ENCODE assay signal across 39 cellular contexts in the genomic region with DNA sequence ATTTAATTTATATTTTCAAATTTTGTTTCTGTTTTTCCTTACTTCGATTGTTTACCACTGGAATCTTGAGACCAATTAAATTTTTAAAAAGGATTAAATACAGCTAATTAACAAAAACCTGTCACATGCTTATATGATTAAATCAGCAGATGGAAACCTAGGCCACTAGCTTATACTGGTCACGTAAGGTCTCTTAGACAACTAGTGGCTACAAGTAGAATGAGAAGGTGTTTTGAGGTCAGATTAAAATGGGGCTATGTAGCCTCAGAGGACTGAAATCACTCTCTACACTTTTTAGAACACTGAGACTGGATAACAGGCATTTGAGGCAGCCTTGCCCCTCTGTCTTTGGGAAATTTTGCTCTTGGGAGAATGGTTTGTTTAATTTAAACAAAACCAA.
"Had no signal": no experiment of that assay in that cellular context is flagged by ENCODE, and none has a peak within 500 bp of the region (broad histone marks: within the 10 kb centered on the region; RNA-seq: fewer than 3 reads in every experiment).

No MANE protein-coding gene starts in this region.

- H3K4me1 ChIP-seq: adrenal gland, body of pancreas, breast epithelium, colonic mucosa, esophagus muscularis mucosa, foreskin keratinocyte, gastrocnemius medialis, heart left ventricle had no signal

- H3K27me3 ChIP-seq: body of pancreas, cardiac muscle cell, colonic mucosa, foreskin keratinocyte, gastrocnemius medialis had no signal

- H3K4me3 Mint-ChIP-seq: activated CD4-positive, alpha-beta memory T cell treated with anti-CD3 and anti-CD28 coated beads for 36 hours; activated CD4-positive, alpha-beta T cell treated with anti-CD3 and anti-CD28 coated beads for 36 hours; activated CD4-positive, alpha-beta T cell treated with anti-CD3 and anti-CD28 coated beads, Interleukin-2, amount 10 ng/mL, durations not matched to agents 24 days and 14 days; activated CD8-positive, alpha-beta memory T cell treated with anti-CD3 and anti-CD28 coated beads, Interleukin-2, amount 10 ng/mL, durations not matched to agents 7 days and 5 days; activated CD8-positive, alpha-beta T cell treated with anti-CD3 and anti-CD28 coated beads, Interleukin-2, amount 10 ng/mL, durations not matched to agents 7 days and 5 days; activated naive CD4-positive, alpha-beta T cell treated with anti-CD3 and anti-CD28 coated beads for 36 hours; activated naive CD4-positive, alpha-beta T cell treated with anti-CD3 and anti-CD28 coated beads, Interleukin-2, amount 50 U/mL, for 24 hours; activated naive CD8-positive, alpha-beta T cell treated with anti-CD3 and anti-CD28 coated beads for 36 hours; activated naive CD8-positive, alpha-beta T cell treated with anti-CD3 and anti-CD28 coated beads, Interleukin-2, amount 50 U/mL, for 24 hours; activated T-helper 1 cell treated with anti-CD3 and anti-CD28 coated beads, Interleukin-12 subunit alpha, Interleukin-12 subunit beta, Interleukin-2, Interleukin-4 antibody, amounts not matched to agents 30 ng/mL and 10 ng/mL and 1 ng/mL, durations not matched to agents 14 hours and 24 hours and 36 hours; dendritic cell treated with granulocyte-macrophage colony-stimulating factor and Interleukin-4, amounts not matched to agents 40 ng/mL and 50 ng/mL, for 4 days; T-cell; T-helper 1 cell treated with Interleukin-12 subunit alpha and Interleukin-12 subunit beta and Interleukin-4 antibody, amounts not matched to agents 30 μg/mL and 1 μg/mL, for 36 hours had no signal

- H3K9me3 ChIP-seq: adrenal gland, body of pancreas, breast epithelium, colonic mucosa, esophagus muscularis mucosa, gastrocnemius medialis had no signal

- H3K36me3 ChIP-seq: adrenal gland, breast epithelium, cardiac muscle cell, colonic mucosa, esophagus muscularis mucosa, gastrocnemius medialis, heart left ventricle, WERI-Rb-1 had no signal

- H3K9me3 Mint-ChIP-seq: activated CD4-positive, alpha-beta memory T cell treated with anti-CD3 and anti-CD28 coated beads for 36 hours; activated CD4-positive, alpha-beta T cell treated with anti-CD3 and anti-CD28 coated beads, Interleukin-2, amount 10 ng/mL, durations not matched to agents 24 days and 14 days; activated naive CD4-positive, alpha-beta T cell treated with anti-CD3 and anti-CD28 coated beads for 36 hours; activated naive CD4-positive, alpha-beta T cell treated with anti-CD3 and anti-CD28 coated beads, Interleukin-2, amount 50 U/mL, for 24 hours; activated naive CD8-positive, alpha-beta T cell treated with anti-CD3 and anti-CD28 coated beads for 36 hours; activated naive CD8-positive, alpha-beta T cell treated with anti-CD3 and anti-CD28 coated beads, Interleukin-2, amount 50 U/mL, for 24 hours; activated T-helper 1 cell treated with anti-CD3 and anti-CD28 coated beads, Interleukin-12 subunit alpha, Interleukin-12 subunit beta, Interleukin-2, Interleukin-4 antibody, amounts not matched to agents 30 ng/mL and 10 ng/mL and 1 ng/mL, durations not matched to agents 14 hours and 24 hours and 36 hours; activated T-helper 2 cell treated with anti-CD3 and anti-CD28 coated beads, Interferon-gamma antibody, Interleukin-2, Interleukin-4, amounts not matched to agents 10 μg/mL and 5 μg/mL and 100 μg/mL, durations not matched to agents 14 hours and 24 hours and 36 hours; dendritic cell treated with granulocyte-macrophage colony-stimulating factor and Interleukin-4, amounts not matched to agents 40 ng/mL and 50 ng/mL, for 4 days; T-cell; T-helper 1 cell treated with Interleukin-12 subunit alpha and Interleukin-12 subunit beta and Interleukin-4 antibody, amounts not matched to agents 30 μg/mL and 1 μg/mL, for 36 hours had no signal

- H3K4me1 Mint-ChIP-seq: activated CD4-positive, alpha-beta T cell treated with anti-CD3 and anti-CD28 coated beads for 36 hours; activated CD4-positive, alpha-beta T cell treated with anti-CD3 and anti-CD28 coated beads, Interleukin-2, amount 10 ng/mL, durations not matched to agents 24 days and 14 days; activated CD8-positive, alpha-beta memory T cell treated with anti-CD3 and anti-CD28 coated beads, Interleukin-2, amount 10 ng/mL, durations not matched to agents 7 days and 5 days; activated naive CD4-positive, alpha-beta T cell treated with anti-CD3 and anti-CD28 coated beads, Interleukin-2, amount 50 U/mL, for 24 hours; activated naive CD8-positive, alpha-beta T cell treated with anti-CD3 and anti-CD28 coated beads for 36 hours; activated naive CD8-positive, alpha-beta T cell treated with anti-CD3 and anti-CD28 coated beads, Interleukin-2, amount 50 U/mL, for 24 hours; T-cell had no signal

- H3K4me3 ChIP-seq: adrenal gland, body of pancreas, breast epithelium, cardiac muscle cell, colonic mucosa, dorsolateral prefrontal cortex, esophagus muscularis mucosa, gastrocnemius medialis, heart left ventricle had no signal

- H3K36me3 Mint-ChIP-seq: activated CD4-positive, alpha-beta memory T cell treated with anti-CD3 and anti-CD28 coated beads for 36 hours; activated CD8-positive, alpha-beta memory T cell treated with anti-CD3 and anti-CD28 coated beads, Interleukin-2, amount 10 ng/mL, durations not matched to agents 7 days and 5 days; activated naive CD4-positive, alpha-beta T cell treated with anti-CD3 and anti-CD28 coated beads, Interleukin-2, amount 50 U/mL, for 24 hours; activated naive CD8-positive, alpha-beta T cell treated with anti-CD3 and anti-CD28 coated beads for 36 hours; T-cell had no signal

- DNase-seq: activated CD4-positive, alpha-beta memory T cell treated with anti-CD3 and anti-CD28 coated beads for 36 hours; activated CD4-positive, alpha-beta T cell treated with anti-CD3 and anti-CD28 coated beads for 36 hours; activated CD4-positive, alpha-beta T cell treated with anti-CD3 and anti-CD28 coated beads, Interleukin-2, amount 10 ng/mL, durations not matched to agents 24 days and 14 days; activated CD4-positive, CD25-positive, alpha-beta regulatory T cell; activated CD4-positive, CD25-positive, alpha-beta regulatory T cell treated with anti-CD3 and anti-CD28 coated beads, Interleukin-2, amount 50 U/mL, for 72 hours; activated CD8-positive, alpha-beta memory T cell treated with anti-CD3 and anti-CD28 coated beads, Interleukin-2, amount 10 ng/mL, durations not matched to agents 7 days and 5 days; activated CD8-positive, alpha-beta memory T cell treated with anti-CD3 and anti-CD28 coated beads, Interleukin-2, amount 50 U/mL, for 4 hours; activated CD8-positive, alpha-beta T cell treated with anti-CD3 and anti-CD28 coated beads, Interleukin-2, amount 10 ng/mL, durations not matched to agents 7 days and 5 days; activated effector memory CD4-positive, alpha-beta T cell treated with anti-CD3 and anti-CD28 coated beads, Interleukin-2, amount 50 U/mL, for 16 hours; activated naive CD4-positive, alpha-beta T cell treated with anti-CD3 and anti-CD28 coated beads for 36 hours; activated naive CD8-positive, alpha-beta T cell treated with anti-CD3 and anti-CD28 coated beads for 36 hours; activated naive CD8-positive, alpha-beta T cell treated with anti-CD3 and anti-CD28 coated beads, Interleukin-2, amount 50 U/mL, for 24 hours; activated T-cell treated with anti-CD3 and anti-CD28 coated beads, Interleukin-2, amount 50 U/mL, for 1 hour; activated T-cell treated with anti-CD3 and anti-CD28 coated beads, Interleukin-2, amount 50 U/mL, for 48 hours; adrenal gland; amygdala; aorta; body of pancreas; central memory CD4-positive, alpha-beta T cell; cerebellar nuclear complex; colonic mucosa; dorsolateral prefrontal cortex; effector memory CD4-positive, alpha-beta T cell; erythroblast; foreskin keratinocyte; gastrocnemius medialis; glutamatergic neuron; heart left ventricle; T-cell; T-helper 9 cell; WERI-Rb-1 had no signal

- H3K27ac ChIP-seq: adrenal gland, body of pancreas, breast epithelium, cardiac muscle cell, colonic mucosa, dorsolateral prefrontal cortex, esophagus muscularis mucosa, foreskin keratinocyte, gastrocnemius medialis, heart left ventricle, WERI-Rb-1 had no signal

- ATAC-seq: activated CD4-positive, alpha-beta T cell treated with anti-CD3 and anti-CD28 coated beads for 36 hours; activated CD8-positive, alpha-beta memory T cell treated with anti-CD3 and anti-CD28 coated beads, Interleukin-2, amount 10 ng/mL, durations not matched to agents 7 days and 5 days; activated CD8-positive, alpha-beta T cell treated with anti-CD3 and anti-CD28 coated beads, Interleukin-2, amount 10 ng/mL, durations not matched to agents 7 days and 5 days; activated naive CD8-positive, alpha-beta T cell treated with anti-CD3 and anti-CD28 coated beads, Interleukin-2, amount 50 U/mL, for 24 hours; body of pancreas; foreskin keratinocyte; gastrocnemius medialis; heart left ventricle; T-cell had no signal

- H3K27ac Mint-ChIP-seq: activated CD4-positive, alpha-beta memory T cell treated with anti-CD3 and anti-CD28 coated beads for 36 hours; activated CD4-positive, alpha-beta T cell treated with anti-CD3 and anti-CD28 coated beads for 36 hours; activated CD4-positive, alpha-beta T cell treated with anti-CD3 and anti-CD28 coated beads, Interleukin-2, amount 10 ng/mL, durations not matched to agents 24 days and 14 days; activated CD8-positive, alpha-beta memory T cell treated with anti-CD3 and anti-CD28 coated beads, Interleukin-2, amount 10 ng/mL, durations not matched to agents 7 days and 5 days; activated CD8-positive, alpha-beta T cell treated with anti-CD3 and anti-CD28 coated beads, Interleukin-2, amount 10 ng/mL, durations not matched to agents 7 days and 5 days; activated naive CD4-positive, alpha-beta T cell treated with anti-CD3 and anti-CD28 coated beads for 36 hours; activated naive CD4-positive, alpha-beta T cell treated with anti-CD3 and anti-CD28 coated beads, Interleukin-2, amount 50 U/mL, for 24 hours; activated naive CD8-positive, alpha-beta T cell treated with anti-CD3 and anti-CD28 coated beads for 36 hours; activated naive CD8-positive, alpha-beta T cell treated with anti-CD3 and anti-CD28 coated beads, Interleukin-2, amount 50 U/mL, for 24 hours; activated T-helper 1 cell treated with anti-CD3 and anti-CD28 coated beads, Interleukin-12 subunit alpha, Interleukin-12 subunit beta, Interleukin-2, Interleukin-4 antibody, amounts not matched to agents 30 ng/mL and 10 ng/mL and 1 ng/mL, durations not matched to agents 14 hours and 24 hours and 36 hours; activated T-helper 2 cell treated with anti-CD3 and anti-CD28 coated beads, Interferon-gamma antibody, Interleukin-2, Interleukin-4, amounts not matched to agents 10 μg/mL and 5 μg/mL and 100 μg/mL, durations not matched to agents 14 hours and 24 hours and 36 hours; dendritic cell treated with granulocyte-macrophage colony-stimulating factor and Interleukin-4, amounts not matched to agents 40 ng/mL and 50 ng/mL, for 4 days; T-cell; T-helper 1 cell treated with Interleukin-12 subunit alpha and Interleukin-12 subunit beta and Interleukin-4 antibody, amounts not matched to agents 30 μg/mL and 1 μg/mL, for 36 hours had no signal

- H3K27me3 Mint-ChIP-seq: activated CD4-positive, alpha-beta T cell treated with anti-CD3 and anti-CD28 coated beads, Interleukin-2, amount 10 ng/mL, durations not matched to agents 24 days and 14 days; activated CD8-positive, alpha-beta memory T cell treated with anti-CD3 and anti-CD28 coated beads, Interleukin-2, amount 10 ng/mL, durations not matched to agents 7 days and 5 days; dendritic cell treated with granulocyte-macrophage colony-stimulating factor and Interleukin-4, amounts not matched to agents 40 ng/mL and 50 ng/mL, for 4 days had no signal
